1 cellular context compared by ENCODE assay signal in the genomic region with DNA sequence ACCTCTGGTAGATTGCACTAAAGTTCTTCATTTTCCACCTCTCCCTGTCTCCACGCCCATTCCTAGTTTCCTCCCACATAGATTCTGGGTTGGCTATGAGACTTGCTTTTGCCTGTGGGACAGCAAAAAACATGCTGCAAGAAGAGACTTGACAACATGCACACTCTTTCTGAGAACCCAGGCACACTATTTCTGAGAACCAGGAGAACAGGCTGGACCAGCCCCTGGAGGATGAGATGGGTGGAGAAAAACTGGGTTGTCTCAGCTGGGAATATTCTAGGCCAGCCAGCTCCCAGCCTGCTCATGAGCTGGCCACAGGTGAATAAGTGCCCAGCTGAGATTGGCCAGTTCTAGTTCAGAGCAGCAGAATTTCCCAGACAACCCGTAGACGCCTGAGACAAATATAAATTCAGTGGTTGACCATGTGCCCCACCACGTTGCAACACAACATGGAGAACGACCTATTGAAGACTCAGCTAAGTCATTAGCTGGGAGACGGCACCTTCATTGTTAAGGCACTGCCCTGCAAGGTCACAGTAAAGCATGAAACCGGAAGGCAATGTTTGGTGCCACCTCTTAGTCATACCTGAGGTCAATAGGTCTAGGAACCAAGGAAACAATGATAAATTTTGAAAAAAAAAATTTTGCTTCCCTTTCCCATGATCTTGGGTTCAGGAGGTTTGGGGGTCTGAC.
TF ChIP-seq lines count a peak whose summit lies in the region.

No MANE protein-coding gene starts in this region.

TF ChIP-seq in HCT116, 20 proteins besides CTCF, POLR2A, EP300 and RAD21 (continued from another document):
- TF ChIP-seq EGR1 (IDR thresholded peaks at IDR 0.05; ENCODE audit: low read depth): no peak
- TF ChIP-seq, protein P1, sequence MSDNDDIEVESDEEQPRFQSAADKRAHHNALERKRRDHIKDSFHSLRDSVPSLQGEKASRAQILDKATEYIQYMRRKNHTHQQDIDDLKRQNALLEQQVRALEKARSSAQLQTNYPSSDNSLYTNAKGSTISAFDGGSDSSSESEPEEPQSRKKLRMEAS (IDR thresholded peaks at IDR 0.05): peak; percentile 86
- no peak for TF ChIP-seq EZH2 (IDR thresholded peaks at IDR 0.05)
- peak; percentile 6 for TF ChIP-seq YY1 (IDR thresholded peaks at IDR 0.05; ENCODE audit: extremely low read depth, insufficient replicate concordance, low read depth, low read length)
- TF ChIP-seq TCF7L2 (IDR thresholded peaks at IDR 0.05; ENCODE audit: borderline replicate concordance, extremely low read depth, insufficient read depth, insufficient read length): peak; percentile 56
- TF ChIP-seq ZFX (IDR thresholded peaks at IDR 0.05): no peak
- TF ChIP-seq REST (IDR thresholded peaks at IDR 0.05; ENCODE audit: low read depth): no peak
- TF ChIP-seq, protein P2, sequence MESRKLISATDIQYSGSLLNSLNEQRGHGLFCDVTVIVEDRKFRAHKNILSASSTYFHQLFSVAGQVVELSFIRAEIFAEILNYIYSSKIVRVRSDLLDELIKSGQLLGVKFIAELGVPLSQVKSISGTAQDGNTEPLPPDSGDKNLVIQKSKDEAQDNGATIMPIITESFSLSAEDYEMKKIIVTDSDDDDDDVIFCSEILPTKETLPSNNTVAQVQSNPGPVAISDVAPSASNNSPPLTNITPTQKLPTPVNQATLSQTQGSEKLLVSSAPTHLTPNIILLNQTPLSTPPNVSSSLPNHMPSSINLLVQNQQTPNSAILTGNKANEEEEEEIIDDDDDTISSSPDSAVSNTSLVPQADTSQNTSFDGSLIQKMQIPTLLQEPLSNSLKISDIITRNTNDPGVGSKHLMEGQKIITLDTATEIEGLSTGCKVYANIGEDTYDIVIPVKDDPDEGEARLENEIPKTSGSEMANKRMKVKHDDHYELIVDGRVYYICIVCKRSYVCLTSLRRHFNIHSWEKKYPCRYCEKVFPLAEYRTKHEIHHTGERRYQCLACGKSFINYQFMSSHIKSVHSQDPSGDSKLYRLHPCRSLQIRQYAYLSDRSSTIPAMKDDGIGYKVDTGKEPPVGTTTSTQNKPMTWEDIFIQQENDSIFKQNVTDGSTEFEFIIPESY (IDR thresholded peaks at IDR 0.05; ENCODE audit: extremely low read depth, insufficient replicate concordance, low read length): no peak
TF ChIP-seq in HCT116: peak in this region for 8.
